In the genomic region with DNA sequence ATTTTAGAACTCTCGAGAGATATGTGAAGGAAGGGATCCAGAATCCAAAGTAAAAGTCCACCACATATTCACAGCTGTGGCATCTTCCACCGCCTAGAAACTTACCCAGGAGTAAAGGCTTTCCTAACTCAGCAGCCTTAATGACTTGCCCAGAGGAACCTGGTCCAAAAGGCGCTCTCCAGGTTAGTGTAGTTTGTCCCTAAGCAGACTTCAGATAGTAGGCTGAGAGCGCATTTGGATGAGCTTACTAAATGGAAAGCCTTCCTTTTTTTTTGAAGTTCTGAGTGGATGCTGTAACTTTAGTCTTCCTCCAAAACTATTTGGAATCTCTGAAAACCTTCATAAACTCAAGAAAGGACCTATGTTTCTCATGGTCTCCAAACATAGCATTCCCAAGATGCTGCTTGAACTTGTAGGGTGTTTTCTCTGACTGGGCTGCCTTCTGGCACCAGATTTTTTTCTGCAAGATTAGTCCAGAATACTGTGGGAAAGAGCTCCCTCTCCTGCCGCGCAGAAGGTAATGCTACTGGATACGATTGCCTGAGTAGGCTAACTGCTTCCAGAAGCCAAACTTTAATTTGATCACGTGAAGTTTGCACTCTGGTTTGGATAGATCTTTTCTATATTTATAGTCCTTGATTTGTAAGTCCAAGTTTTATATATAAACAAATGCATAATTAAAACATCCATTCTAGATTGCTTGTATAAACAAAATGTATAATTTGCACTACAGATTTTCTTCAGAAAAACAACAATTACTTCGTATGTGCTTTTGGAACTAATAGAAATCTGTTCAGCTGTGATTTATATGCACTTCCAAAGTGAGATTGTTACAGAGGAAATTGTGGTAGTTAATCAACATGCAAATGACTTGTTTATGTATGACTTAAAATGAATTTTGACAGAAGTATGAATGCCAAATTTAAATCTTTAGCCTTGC, we compare ENCODE assay signal across 8 cellular contexts. TPM values are rescaled to one million over a fixed set of nuclear protein-coding genes. Genes with fewer than 3 reads are reported as not detected.
A peak's percentile ranks its signal among the peaks of the same experiment; 100 is the strongest.
DNase-seq lines count a peak whose midpoint lies in the region; ATAC-seq and FAIRE-seq lines count a peak whose summit lies in the region.

No MANE protein-coding gene starts in this region.

- H3K4me1 Mint-ChIP-seq in stimulated activated memory B cell treated with anti-CD40 and anti-IgM and Interleukin-4, amounts not matched to agents 10 μg/mL and 1 μg/mL and 100 μg/mL, for 72 hours, result no peaks in the 10 kb centered on the region

- H3K4me3 Mint-ChIP-seq in stimulated activated memory B cell treated with anti-CD40 and anti-IgM and Interleukin-4, amounts not matched to agents 10 μg/mL and 1 μg/mL and 100 μg/mL, for 72 hours, result no peak overlapping the region

- H3K36me3 Mint-ChIP-seq in stimulated activated memory B cell treated with anti-CD40 and anti-IgM and Interleukin-4, amounts not matched to agents 10 μg/mL and 1 μg/mL and 100 μg/mL, for 72 hours, result no peaks in the 10 kb centered on the region

- DNase-seq in EH (ENCODE audit: low read depth), result peak; percentile 57
- DNase-seq in HTR-8/SVneo (ENCODE audit: insufficient read length, low spot score), result peak; percentile 27
- peak; percentile 7 for DNase-seq in NOMO-1 treated with dmso at 0.1 percent for 144 hours (lab: John Stamatoyannopoulos, UW; ENCODE audit: unreplicated experiment)
- peak; percentile 58 for DNase-seq in cerebellum (ENCODE audit: low spot score)
- DNase-seq in left lobe of liver (ENCODE audit: low spot score), result peak; percentile 68
- DNase-seq in urothelium cell line (ENCODE audit: low spot score), result peak; percentile 44

- FAIRE-seq in HTR-8/SVneo (lab: Jason Lieb, UNC) (no peak), urothelium cell line (lab: Jason Lieb, UNC) (no peak)

- ATAC-seq in GM21526 (IDR thresholded peaks at IDR 0.05; ENCODE audit: low FRiP score, unreplicated experiment) (peak; percentile 90), left lobe of liver (peak; percentile 100)
- ATAC-seq in stimulated activated memory B cell treated with anti-CD40 and anti-IgM and Interleukin-4, amounts not matched to agents 10 μg/mL and 1 μg/mL and 100 μg/mL, for 72 hours, result no peak

- no peaks in the 10 kb centered on the region for H3K9me3 Mint-ChIP-seq in stimulated activated memory B cell treated with anti-CD40 and anti-IgM and Interleukin-4, amounts not matched to agents 10 μg/mL and 1 μg/mL and 100 μg/mL, for 72 hours

- H3K27me3 Mint-ChIP-seq in stimulated activated memory B cell treated with anti-CD40 and anti-IgM and Interleukin-4, amounts not matched to agents 10 μg/mL and 1 μg/mL and 100 μg/mL, for 72 hours, result peaks cover 12% of the 10 kb centered on the region

- no peak overlapping the region for H3K27ac Mint-ChIP-seq in stimulated activated memory B cell treated with anti-CD40 and anti-IgM and Interleukin-4, amounts not matched to agents 10 μg/mL and 1 μg/mL and 100 μg/mL, for 72 hours

RNA-seq across cellular contexts. Expression of a gene that starts 19.6 kb away (rescaled TPM):
- total RNA-seq in cerebellum (10.7 TPM), left lobe of liver (14.2 TPM)

Comparison
In these comparisons a context has a peak if more than half of its experiments do, and no peak if none do; other contexts are left out.
1. DNase-seq: peak in every context shown above with its lines; median percentile 68 in left lobe of liver; 58 in cerebellum; 57 in EH; 44 in urothelium cell line; 27 in HTR-8/SVneo; 7 in NOMO-1 treated with dmso at 0.1 percent for 144 hours.